In the genomic region with DNA sequence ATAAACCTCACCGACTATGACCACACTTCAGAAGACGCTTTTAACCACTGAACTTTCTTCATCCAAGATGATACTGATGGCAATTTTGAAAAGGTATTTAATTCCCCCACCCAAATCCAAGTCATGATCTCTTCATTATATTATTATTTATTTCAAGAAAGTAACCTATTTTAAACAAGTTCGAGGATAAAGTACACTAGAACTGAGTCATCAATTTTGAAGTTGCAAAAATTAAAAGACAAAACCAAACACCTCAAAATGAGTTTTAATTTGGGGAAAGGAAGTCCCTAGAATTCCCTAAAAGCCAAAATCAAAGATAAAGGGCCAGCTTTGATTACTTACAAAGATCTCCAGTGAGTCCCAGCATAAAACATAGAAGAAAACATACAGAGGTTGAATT, we compare ENCODE assay signal across 10 cellular contexts.
"Had no signal": no experiment of that assay in that cellular context is flagged by ENCODE, and none has a peak within 500 bp of the region (broad histone marks: within the 10 kb centered on the region; RNA-seq: fewer than 3 reads in every experiment).

No MANE protein-coding gene starts in this region.

- DNase-seq: GM23248, GOT3, H7, HFFc6, Karpas-422, KBM-7 had no signal

- ATAC-seq: HCT116 had no signal

- H3K4me3 ChIP-seq: GM23248, HAP-1 had no signal

- H3K9ac ChIP-seq: GM23248, KMS-11 had no signal

- H2AFZ ChIP-seq: GM23248 had no signal

- H3K27ac Mint-ChIP-seq: HFFc6 had no signal

- FAIRE-seq: HTR-8/SVneo had no signal

- H3K27ac ChIP-seq: GM23248, KMS-11 had no signal

- H3K4me3 Mint-ChIP-seq: HFFc6 had no signal

- H3K4me2 ChIP-seq: KMS-11 had no signal

- H3K9me3 Mint-ChIP-seq: HFFc6 had no signal

- H3K9me3 ChIP-seq: HAP-1 had no signal
